In genomic region chr20:59597240-59597639, GRCh38 we compare ENCODE assay signal across 21 cellular contexts. TPM values are rescaled to one million over a fixed set of nuclear protein-coding genes. Genes with fewer than 3 reads are reported as not detected.
"Had no signal": no experiment of that assay in that cellular context is flagged by ENCODE, and none has a peak within 500 bp of the region (broad histone marks: within the 10 kb centered on the region; RNA-seq: fewer than 3 reads in every experiment).

No MANE protein-coding gene starts in this region.

- ATAC-seq: T-cell had no signal

- H3K27ac ChIP-seq: HL-60 had no signal

- H3K4me2 ChIP-seq: SK-N-SH had no signal

- DNase-seq: Kasumi-1, KG1, NCI-H1105, NCI-H146, NCI-H1694 treated with DMSO at 0.1 percent for 48 hours, NCI-H1930, NCI-H2081, NCI-H2107, NCI-H2171, NCI-H226, NCI-H446, NCI-H510A, NCI-H524 treated with DMSO at 0.1 percent for 48 hours, NCI-H774, RPMI8226, SHP77, SK-N-SH, SW 1271, T-cell had no signal

- H3K9me2 ChIP-seq: SK-N-SH had no signal

- H3K9ac ChIP-seq: SK-N-SH had no signal

- H3K9me3 ChIP-seq: SK-N-SH had no signal

RNA-seq across cellular contexts. Expression of gene PHACTR3, which starts 7.1 kb away (rescaled TPM):
- total RNA-seq: SK-MEL-5, T-cell had no signal
